ENCODE assay signal across 21 cellular contexts in genomic region chr3:130702985-130703384, GRCh38.
"Had no signal": no experiment of that assay in that cellular context is flagged by ENCODE, and none has a peak within 500 bp of the region (broad histone marks: within the 10 kb centered on the region; RNA-seq: fewer than 3 reads in every experiment).

No MANE protein-coding gene starts in this region.

- H3K4me3 ChIP-seq: esophagus squamous epithelium, left lung, lower lobe of right lung, pancreas, sigmoid colon, stomach, thyroid gland had no signal

- H3K4me1 Mint-ChIP-seq: natural killer cell; stimulated activated effector memory CD8-positive, alpha-beta T cell treated with anti-CD3 and anti-CD28 coated beads, Interleukin-12 subunit alpha, Interleukin-12 subunit beta, amount 100 ng/mL, for 72 hours had no signal

- H3K9me3 ChIP-seq: esophagus squamous epithelium, left lung, lower lobe of right lung, pancreas, sigmoid colon, stomach, thyroid gland had no signal

- H3K4me3 Mint-ChIP-seq: effector memory CD8-positive, alpha-beta T cell; natural killer cell; stimulated activated effector memory CD8-positive, alpha-beta T cell treated with anti-CD3 and anti-CD28 coated beads, Interleukin-12 subunit alpha, Interleukin-12 subunit beta, amount 100 ng/mL, for 72 hours had no signal

- H3K27me3 ChIP-seq: esophagus squamous epithelium, left lung, pancreas, sigmoid colon, stomach, thyroid gland had no signal

- ATAC-seq: effector memory CD8-positive, alpha-beta T cell; left lung; lower lobe of right lung; natural killer cell; pancreas; stimulated activated effector memory CD8-positive, alpha-beta T cell treated with anti-CD3 and anti-CD28 coated beads, Interleukin-12 subunit alpha, Interleukin-12 subunit beta, amount 100 ng/mL, for 72 hours had no signal

- H3K27ac Mint-ChIP-seq: effector memory CD8-positive, alpha-beta T cell; natural killer cell; stimulated activated effector memory CD8-positive, alpha-beta T cell treated with anti-CD3 and anti-CD28 coated beads, Interleukin-12 subunit alpha, Interleukin-12 subunit beta, amount 100 ng/mL, for 72 hours had no signal

- H3K36me3 ChIP-seq: thyroid gland had no signal

- DNase-seq: cerebellar nuclear complex; cortex of kidney; effector memory CD8-positive, alpha-beta T cell; erythroblast; esophagus squamous epithelium; foreskin melanocyte; left lung; lower lobe of right lung; natural killer cell; occipital lobe; pancreas; sigmoid colon; stimulated activated CD4-positive, alpha-beta T cell treated with anti-CD3 and anti-CD28 coated beads, Interleukin-2, amount 100 ng/mL, for 24 hours; stimulated activated CD4-positive, alpha-beta T cell treated with anti-CD3 and anti-CD28 coated beads, Interleukin-4, amount 100 ng/mL, for 24 hours; stimulated activated naive CD4-positive, alpha-beta T cell treated with Interleukin-2 at 50 U/mL for 16 hours; stomach; thyroid gland; trophoblast cell had no signal

- H3K9me3 Mint-ChIP-seq: effector memory CD8-positive, alpha-beta T cell; natural killer cell; stimulated activated effector memory CD8-positive, alpha-beta T cell treated with anti-CD3 and anti-CD28 coated beads, Interleukin-12 subunit alpha, Interleukin-12 subunit beta, amount 100 ng/mL, for 72 hours had no signal

- H3K27me3 Mint-ChIP-seq: effector memory CD8-positive, alpha-beta T cell had no signal

- H3K4me1 ChIP-seq: left lung, lower lobe of right lung, sigmoid colon, stomach had no signal

- H3K27ac ChIP-seq: esophagus squamous epithelium, left lung, lower lobe of right lung, pancreas, sigmoid colon, stomach, thyroid gland had no signal

- FAIRE-seq: endometrium, keratinocyte, pancreas had no signal
